2 cellular contexts compared by ENCODE assay signal in the genomic region with DNA sequence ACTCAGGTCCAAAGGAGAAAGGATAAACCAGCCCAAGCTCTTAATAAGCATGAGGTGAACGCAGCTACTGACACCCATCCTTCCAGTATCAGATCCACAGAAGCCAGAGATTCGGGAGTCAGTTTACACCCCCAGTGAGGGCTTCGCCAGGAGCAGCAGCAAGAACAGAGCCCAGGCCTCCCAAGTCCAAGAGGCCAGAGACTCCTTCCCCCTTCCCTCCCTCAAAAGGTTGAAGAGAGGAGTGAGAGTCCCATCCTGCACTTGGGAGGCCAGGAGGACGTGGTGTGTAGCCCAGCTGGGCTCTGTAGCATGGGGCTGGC.
TF ChIP-seq lines count a peak whose summit lies in the region.

No MANE protein-coding gene starts in this region.

TF ChIP-seq in SK-N-SH, 30 proteins besides CTCF, POLR2A, EP300 and RAD21 (continued from another document):
- TF ChIP-seq, protein P1, sequence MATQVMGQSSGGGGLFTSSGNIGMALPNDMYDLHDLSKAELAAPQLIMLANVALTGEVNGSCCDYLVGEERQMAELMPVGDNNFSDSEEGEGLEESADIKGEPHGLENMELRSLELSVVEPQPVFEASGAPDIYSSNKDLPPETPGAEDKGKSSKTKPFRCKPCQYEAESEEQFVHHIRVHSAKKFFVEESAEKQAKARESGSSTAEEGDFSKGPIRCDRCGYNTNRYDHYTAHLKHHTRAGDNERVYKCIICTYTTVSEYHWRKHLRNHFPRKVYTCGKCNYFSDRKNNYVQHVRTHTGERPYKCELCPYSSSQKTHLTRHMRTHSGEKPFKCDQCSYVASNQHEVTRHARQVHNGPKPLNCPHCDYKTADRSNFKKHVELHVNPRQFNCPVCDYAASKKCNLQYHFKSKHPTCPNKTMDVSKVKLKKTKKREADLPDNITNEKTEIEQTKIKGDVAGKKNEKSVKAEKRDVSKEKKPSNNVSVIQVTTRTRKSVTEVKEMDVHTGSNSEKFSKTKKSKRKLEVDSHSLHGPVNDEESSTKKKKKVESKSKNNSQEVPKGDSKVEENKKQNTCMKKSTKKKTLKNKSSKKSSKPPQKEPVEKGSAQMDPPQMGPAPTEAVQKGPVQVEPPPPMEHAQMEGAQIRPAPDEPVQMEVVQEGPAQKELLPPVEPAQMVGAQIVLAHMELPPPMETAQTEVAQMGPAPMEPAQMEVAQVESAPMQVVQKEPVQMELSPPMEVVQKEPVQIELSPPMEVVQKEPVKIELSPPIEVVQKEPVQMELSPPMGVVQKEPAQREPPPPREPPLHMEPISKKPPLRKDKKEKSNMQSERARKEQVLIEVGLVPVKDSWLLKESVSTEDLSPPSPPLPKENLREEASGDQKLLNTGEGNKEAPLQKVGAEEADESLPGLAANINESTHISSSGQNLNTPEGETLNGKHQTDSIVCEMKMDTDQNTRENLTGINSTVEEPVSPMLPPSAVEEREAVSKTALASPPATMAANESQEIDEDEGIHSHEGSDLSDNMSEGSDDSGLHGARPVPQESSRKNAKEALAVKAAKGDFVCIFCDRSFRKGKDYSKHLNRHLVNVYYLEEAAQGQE (IDR thresholded peaks at IDR 0.05; ENCODE audit: low read depth, low read length) = no peak
- TF ChIP-seq, protein P2, sequence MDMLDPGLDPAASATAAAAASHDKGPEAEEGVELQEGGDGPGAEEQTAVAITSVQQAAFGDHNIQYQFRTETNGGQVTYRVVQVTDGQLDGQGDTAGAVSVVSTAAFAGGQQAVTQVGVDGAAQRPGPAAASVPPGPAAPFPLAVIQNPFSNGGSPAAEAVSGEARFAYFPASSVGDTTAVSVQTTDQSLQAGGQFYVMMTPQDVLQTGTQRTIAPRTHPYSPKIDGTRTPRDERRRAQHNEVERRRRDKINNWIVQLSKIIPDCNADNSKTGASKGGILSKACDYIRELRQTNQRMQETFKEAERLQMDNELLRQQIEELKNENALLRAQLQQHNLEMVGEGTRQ (IDR thresholded peaks at IDR 0.05; ENCODE audit: borderline replicate concordance, low read depth, low read length) = no peak
- TF ChIP-seq, protein P3, sequence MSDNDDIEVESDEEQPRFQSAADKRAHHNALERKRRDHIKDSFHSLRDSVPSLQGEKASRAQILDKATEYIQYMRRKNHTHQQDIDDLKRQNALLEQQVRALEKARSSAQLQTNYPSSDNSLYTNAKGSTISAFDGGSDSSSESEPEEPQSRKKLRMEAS (IDR thresholded peaks at IDR 0.05; ENCODE audit: low read depth) = no peak
- no peak for TF ChIP-seq ELF1 (IDR thresholded peaks at IDR 0.05)
- TF ChIP-seq GABPA (IDR thresholded peaks at IDR 0.05; ENCODE audit: low read depth) = no peak
- no peak for TF ChIP-seq JUND (IDR thresholded peaks at IDR 0.05)
- TF ChIP-seq FOXJ3 (CRISPR knock-in tag; IDR thresholded peaks at IDR 0.05) = no peak; the same call in 1 of the 2 replicates
- no peak for TF ChIP-seq SIN3A (IDR thresholded peaks at IDR 0.05; ENCODE audit: borderline replicate concordance, low read depth, low read length)
- TF ChIP-seq RCOR1 (IDR thresholded peaks at IDR 0.05; ENCODE audit: low read length) = no peak
- TF ChIP-seq, protein P4, sequence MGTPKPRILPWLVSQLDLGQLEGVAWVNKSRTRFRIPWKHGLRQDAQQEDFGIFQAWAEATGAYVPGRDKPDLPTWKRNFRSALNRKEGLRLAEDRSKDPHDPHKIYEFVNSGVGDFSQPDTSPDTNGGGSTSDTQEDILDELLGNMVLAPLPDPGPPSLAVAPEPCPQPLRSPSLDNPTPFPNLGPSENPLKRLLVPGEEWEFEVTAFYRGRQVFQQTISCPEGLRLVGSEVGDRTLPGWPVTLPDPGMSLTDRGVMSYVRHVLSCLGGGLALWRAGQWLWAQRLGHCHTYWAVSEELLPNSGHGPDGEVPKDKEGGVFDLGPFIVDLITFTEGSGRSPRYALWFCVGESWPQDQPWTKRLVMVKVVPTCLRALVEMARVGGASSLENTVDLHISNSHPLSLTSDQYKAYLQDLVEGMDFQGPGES (IDR thresholded peaks at IDR 0.05; ENCODE audit: low read depth, low read length) = no peak

TF ChIP-seq in SK-N-SH treated with all-trans-retinoic acid at 6 μM for 48 hours, 23 proteins besides CTCF, POLR2A, EP300 and RAD21 (continued from another document):
- TF ChIP-seq, protein P5, sequence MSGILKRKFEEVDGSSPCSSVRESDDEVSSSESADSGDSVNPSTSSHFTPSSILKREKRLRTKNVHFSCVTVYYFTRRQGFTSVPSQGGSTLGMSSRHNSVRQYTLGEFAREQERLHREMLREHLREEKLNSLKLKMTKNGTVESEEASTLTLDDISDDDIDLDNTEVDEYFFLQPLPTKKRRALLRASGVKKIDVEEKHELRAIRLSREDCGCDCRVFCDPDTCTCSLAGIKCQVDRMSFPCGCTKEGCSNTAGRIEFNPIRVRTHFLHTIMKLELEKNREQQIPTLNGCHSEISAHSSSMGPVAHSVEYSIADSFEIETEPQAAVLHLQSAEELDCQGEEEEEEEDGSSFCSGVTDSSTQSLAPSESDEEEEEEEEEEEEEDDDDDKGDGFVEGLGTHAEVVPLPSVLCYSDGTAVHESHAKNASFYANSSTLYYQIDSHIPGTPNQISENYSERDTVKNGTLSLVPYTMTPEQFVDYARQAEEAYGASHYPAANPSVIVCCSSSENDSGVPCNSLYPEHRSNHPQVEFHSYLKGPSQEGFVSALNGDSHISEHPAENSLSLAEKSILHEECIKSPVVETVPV (CRISPR knock-in tag; IDR thresholded peaks at IDR 0.05) = no peak
